ENCODE assay signal across 11 cellular contexts in the genomic region with DNA sequence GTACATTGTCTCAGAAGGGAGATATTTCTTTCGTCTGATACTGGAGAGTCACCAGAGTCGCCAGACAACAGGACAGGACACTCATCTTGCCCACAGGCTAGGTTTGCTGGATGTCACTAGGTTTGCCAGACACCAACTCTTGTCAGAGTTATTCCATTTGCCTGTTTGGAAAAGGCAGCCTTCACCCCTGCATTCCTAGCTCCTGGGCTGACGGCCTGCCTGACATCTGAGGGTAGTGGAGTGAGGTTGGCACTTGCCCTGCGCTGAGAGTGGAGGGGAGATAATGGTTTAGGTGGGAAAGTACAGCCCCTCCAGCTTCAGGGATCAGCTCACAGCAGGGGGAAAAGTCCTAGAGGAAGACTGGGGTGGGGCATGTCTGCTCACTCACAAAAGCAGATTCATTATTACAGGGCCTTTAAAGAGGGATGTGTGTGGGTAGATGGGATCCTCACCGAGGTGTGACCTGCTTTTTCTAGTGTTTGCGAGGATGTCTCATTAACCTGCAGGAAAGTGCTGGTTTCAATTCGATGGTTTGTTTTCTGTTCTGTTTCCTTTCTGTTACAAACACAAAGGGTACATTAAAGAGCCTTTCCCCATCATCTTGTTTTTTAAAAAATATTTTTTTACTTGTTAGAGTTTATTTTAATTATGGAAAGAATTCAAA.
DNase-seq lines count a peak whose midpoint lies in the region; ATAC-seq and TF ChIP-seq lines count a peak whose summit lies in the region.
"Had no signal": no experiment of that assay in that cellular context is flagged by ENCODE, and none has a peak within 500 bp of the region (broad histone marks: within the 10 kb centered on the region; RNA-seq: fewer than 3 reads in every experiment).

No MANE protein-coding gene starts in this region.

- no peak overlapping the region for H3K9ac ChIP-seq in IMR-90 (ENCODE audit: low read depth, low read length)

- BruUV-seq in IMR-90 (replicated peaks; lab: Mats Ljungman, UMichigan): no TSS peak

- POLR2A ChIA-PET in IMR-90 (lab: Charles Lee; ENCODE audit: unreplicated experiment): no interaction called here
- POLR2A ChIA-PET in CD8-positive, alpha-beta memory T cell (lab: Charles Lee): no interaction called here

- no peak overlapping the region for H3K4me2 ChIP-seq in IMR-90 (ENCODE audit: low read depth, low read length)

- 83% methylated on average over 1 of the region's 7 CpGs; no CpG with 5 or more reads in 1 of the 2 experiments for WGBS in IMR-90 (ENCODE audit: extremely low coverage in 2 of 2, insufficient read length in 1 of 2), 2 experiments

- no peak overlapping the region for H2BK5ac ChIP-seq in IMR-90 (ENCODE audit: low read depth, low read length, poor library complexity, severe bottlenecking)

- no peaks in the 10 kb centered on the region for H3K79me1 ChIP-seq in IMR-90 (ENCODE audit: low read depth in 1 of 2, low read length in 2 of 2)

- H3K14ac ChIP-seq in IMR-90 (replicated peaks; ENCODE audit: low read depth, low read length): peak overlapping the region; percentile 92

- peaks cover 0 to 1% of the 10 kb centered on the region in 2 donors for H3K27me3 Mint-ChIP-seq in CD8-positive, alpha-beta memory T cell

- H3K9me3 Mint-ChIP-seq in CD8-positive, alpha-beta memory T cell: peaks cover 0 to 2% (median 0%) of the 10 kb centered on the region in 5 donors

- H3K56ac ChIP-seq in IMR-90 (ENCODE audit: extremely low read depth, insufficient read depth, low read length): peak overlapping the region; percentile 70; the same call in 1 of the 2 replicates

- H4K20me1 ChIP-seq in IMR-90 (ENCODE audit: insufficient read depth, low read length): no peaks in the 10 kb centered on the region

- H3K4ac ChIP-seq in IMR-90 (ENCODE audit: low read depth, low read length): peak overlapping the region; percentile 87

- H2AK9ac ChIP-seq in IMR-90 (replicated peaks; ENCODE audit: low read depth, low read length, poor library complexity): peak overlapping the region; percentile 29

- H3K27ac Mint-ChIP-seq in CD8-positive, alpha-beta memory T cell: no peak overlapping the region

- H4K91ac ChIP-seq in IMR-90 (ENCODE audit: insufficient read depth, low read depth, low read length): peak overlapping the region; percentile 97

- H3K18ac ChIP-seq in IMR-90 (ENCODE audit: low read depth, low read length): peak overlapping the region; percentile 59

- TF ChIP-seq CTCF in IMR-90 (conservative IDR thresholded peaks at IDR 0.05; ENCODE audit: low read depth, low read length): no peak
- no peak for TF ChIP-seq CTCF in gastrocnemius medialis (IDR thresholded peaks at IDR 0.05 in 4 of 5, conservative IDR thresholded peaks at IDR 0.05 in 1 of 5)

- CTCF ChIA-PET in IMR-90 (lab: Yijun Ruan, JAX): no interaction called here
- CTCF ChIA-PET in CD8-positive, alpha-beta memory T cell (lab: Charles Lee): no interaction called here

- intact Hi-C loops in IMR-90 (cut with micrococcal nuclease): no loop called here
- intact Hi-C loops in gastrocnemius medialis (cut with DNase I; ENCODE audit: low total_unique reads): no loop called here

- peak overlapping the region; percentile 98 for H2AK5ac ChIP-seq in IMR-90 (ENCODE audit: low read depth, low read length)

- peak overlapping the region; percentile 94; the same call in 2 of the 3 replicates for H2BK15ac ChIP-seq in IMR-90 (ENCODE audit: low read depth, low read length)

- TF ChIP-seq RAD21 in IMR-90 (IDR thresholded peaks at IDR 0.05; ENCODE audit: low read length): no peak

- H3K36me3 Mint-ChIP-seq in CD8-positive, alpha-beta memory T cell: no peaks in the 10 kb centered on the region

- DNase-seq in IMR-90: no peak
- DNase-seq in gastrocnemius medialis: no peak
- DNase-seq in iPS-NIHi11 (ENCODE audit: low spot score): no peak
- no peak for DNase-seq in dermis blood vessel endothelial cell
- DNase-seq in CD8-positive, alpha-beta memory T cell: no peak
- DNase-seq: activated CD4-positive, CD25-positive, alpha-beta regulatory T cell treated with anti-CD3 and anti-CD28 coated beads, Interleukin-2, amount 50 U/mL, for 72 hours; activated T-cell treated with anti-CD3 and anti-CD28 coated beads, Interleukin-2, amount 50 U/mL, for 48 hours; NCI-H1436 had no signal

- TF ChIP-seq POLR2A in IMR-90 (IDR thresholded peaks at IDR 0.05; ENCODE audit: low read depth, low read length) (no peak), gastrocnemius medialis (IDR thresholded peaks at IDR 0.05) (no peak)

- H3K9me1 ChIP-seq in IMR-90 (ENCODE audit: insufficient read depth, low read length): peaks cover 13% of the 10 kb centered on the region

- dilution Hi-C loops in IMR-90 (cut with HindIII; ENCODE audit: low sequenced_read_pairs, unreplicated experiment): no loop called here

- in situ Hi-C loops in IMR-90 (cut with MboI; ENCODE audit: low sequenced_read_pairs): no loop called here
- in situ Hi-C loops in gastrocnemius medialis (cut with MboI; ENCODE audit: low sequenced_read_pairs in 4 of 4): no loop called here

- H3K23ac ChIP-seq in IMR-90 (ENCODE audit: low read depth, low read length): peak overlapping the region; percentile 81

- ATAC-seq in GM18519 (IDR thresholded peaks at IDR 0.05; ENCODE audit: low FRiP score, unreplicated experiment) (peak; percentile 70), GM21576 (IDR thresholded peaks at IDR 0.05; ENCODE audit: unreplicated experiment) (peak; percentile 74), IMR-90 (ENCODE audit: low read depth) (no peak), gastrocnemius medialis (no peak)

- peak overlapping the region; percentile 55 for H2AFZ ChIP-seq in IMR-90 (replicated peaks; ENCODE audit: low read length, poor library complexity)

- H3K27me3 ChIP-seq in IMR-90 (ENCODE audit: control insufficient read depth, insufficient read depth, low read length): no peaks in the 10 kb centered on the region; the same call in 1 of the 2 replicates
- no peaks in the 10 kb centered on the region for H3K27me3 ChIP-seq in gastrocnemius medialis
- H3K27me3 ChIP-seq in CD8-positive, alpha-beta memory T cell (ENCODE audit: insufficient read depth, low read length, poor library complexity, severe bottlenecking): no peaks in the 10 kb centered on the region
- H3K27me3 ChIP-seq: ascending aorta had no signal

- H4K8ac ChIP-seq in IMR-90 (ENCODE audit: low read depth in 2 of 2, low read length in 2 of 2): peak overlapping the region; percentile 73 to 89; a peak in 3 of 4 replicates

- H3K27ac ChIP-seq in IMR-90 (ENCODE audit: insufficient read depth, low read length) (no peak overlapping the region; the same call in 1 of the 2 replicates), gastrocnemius medialis (peak overlapping the region in 3 of 4 donors; percentile 28 to 46 (median 30))
- no peak overlapping the region for H3K27ac ChIP-seq in CD8-positive, alpha-beta memory T cell (ENCODE audit: low read depth, low read length)
- H3K27ac ChIP-seq: ascending aorta had no signal

- peak overlapping the region; percentile 16 for H4K5ac ChIP-seq in IMR-90 (ENCODE audit: low read depth, low read length)

- peak overlapping the region; percentile 93 for H2BK120ac ChIP-seq in IMR-90 (ENCODE audit: low read depth, low read length)

- H3K36me3 ChIP-seq in IMR-90 (ENCODE audit: control insufficient read depth, insufficient read depth, low read length): no peaks in the 10 kb centered on the region
- no peaks in the 10 kb centered on the region for H3K36me3 ChIP-seq in gastrocnemius medialis
- no peaks in the 10 kb centered on the region for H3K36me3 ChIP-seq in CD8-positive, alpha-beta memory T cell (ENCODE audit: insufficient read depth, low read length)
- H3K36me3 ChIP-seq: ascending aorta had no signal

- H2BK20ac ChIP-seq in IMR-90 (ENCODE audit: low read depth, low read length): peak overlapping the region; percentile 96

- H3K9me3 ChIP-seq in IMR-90 (ENCODE audit: control insufficient read depth, insufficient read depth, low read length): no peaks in the 10 kb centered on the region
- H3K9me3 ChIP-seq in gastrocnemius medialis: no peaks in the 10 kb centered on the region
- no peaks in the 10 kb centered on the region for H3K9me3 ChIP-seq in CD8-positive, alpha-beta memory T cell (ENCODE audit: low read length)
- H3K9me3 ChIP-seq: ascending aorta had no signal

- H3K4me3 ChIP-seq in IMR-90 (ENCODE audit: insufficient read depth, low read depth, low read length): no peak overlapping the region
- H3K4me3 ChIP-seq in gastrocnemius medialis: no peak overlapping the region
- no peak overlapping the region for H3K4me3 ChIP-seq in CD8-positive, alpha-beta memory T cell (ENCODE audit: low read length)
- H3K4me3 ChIP-seq: ascending aorta had no signal

- H3K4me1 ChIP-seq in IMR-90 (ENCODE audit: control insufficient read depth, insufficient read depth, low read length): peaks cover 15% of the 10 kb centered on the region
- peaks cover 6 to 8% of the 10 kb centered on the region in 2 donors for H3K4me1 ChIP-seq in gastrocnemius medialis
- no peaks in the 10 kb centered on the region for H3K4me1 ChIP-seq in CD8-positive, alpha-beta memory T cell (ENCODE audit: insufficient read depth, low read length)
- H3K4me1 ChIP-seq: ascending aorta had no signal

- no peak overlapping the region for H3K4me3 Mint-ChIP-seq in CD8-positive, alpha-beta memory T cell

- H3K4me1 Mint-ChIP-seq in CD8-positive, alpha-beta memory T cell: no peaks in the 10 kb centered on the region

TF ChIP-seq in IMR-90, 13 proteins besides CTCF, POLR2A, EP300 and RAD21 (continues in another document):
- no peak for TF ChIP-seq NFE2L2 (IDR thresholded peaks at IDR 0.05; ENCODE audit: low read depth, low read length)
- TF ChIP-seq CEBPB (IDR thresholded peaks at IDR 0.05; ENCODE audit: low read depth, low read length): no peak
- no peak for TF ChIP-seq ELK1 (IDR thresholded peaks at IDR 0.05; ENCODE audit: borderline replicate concordance, low read depth, low read length)
- TF ChIP-seq BHLHE40 (IDR thresholded peaks at IDR 0.05; ENCODE audit: low read depth, low read length): no peak
- TF ChIP-seq MAZ (IDR thresholded peaks at IDR 0.05; ENCODE audit: borderline replicate concordance, low read depth, low read length): no peak
- TF ChIP-seq MXI1 (IDR thresholded peaks at IDR 0.05; ENCODE audit: borderline replicate concordance, low read depth, low read length): no peak
- no peak for TF ChIP-seq CHD1 (IDR thresholded peaks at IDR 0.05; ENCODE audit: low read depth, low read length)
- TF ChIP-seq SMC3 (IDR thresholded peaks at IDR 0.05; ENCODE audit: low read depth, low read length): no peak
- no peak for TF ChIP-seq RCOR1 (IDR thresholded peaks at IDR 0.05; ENCODE audit: insufficient replicate concordance, low read length)

Comparison
In these comparisons a context has a peak if more than half of its experiments do, and no peak if none do; other contexts are left out.
1. ATAC-seq: peak in GM18519 (single experiment) and GM21576 (single experiment); none in IMR-90 (single experiment) and gastrocnemius medialis (0 of 2).
2. H3K27ac ChIP-seq: peak in gastrocnemius medialis (3 of 4); none in IMR-90 (single experiment) and CD8-positive, alpha-beta memory T cell (single experiment).